ENCODE assay signal across 24 cellular contexts in genomic region chr13:95367309-95367843, GRCh38.
A peak's percentile ranks its signal among the peaks of the same experiment; 100 is the strongest.
DNase-seq lines count a peak whose midpoint lies in the region; ATAC-seq and TF ChIP-seq lines count a peak whose summit lies in the region.
"Had no signal": no experiment of that assay in that cellular context is flagged by ENCODE, and none has a peak within 500 bp of the region (broad histone marks: within the 10 kb centered on the region; RNA-seq: fewer than 3 reads in every experiment).

No MANE protein-coding gene starts in this region.

- ATAC-seq in HG03457 (IDR thresholded peaks at IDR 0.05; ENCODE audit: unreplicated experiment), result no peak
- ATAC-seq: CD8-positive, alpha-beta T cell; naive thymus-derived CD8-positive, alpha-beta T cell; WTC11 had no signal

- H3K27me3 ChIP-seq in BE2C (no peaks in the 10 kb centered on the region), HL-60 (ENCODE audit: insufficient read depth, poor library complexity, severe bottlenecking) (no peaks in the 10 kb centered on the region)
- H3K27me3 ChIP-seq: breast epithelium, testis, uterus had no signal

- H3K4me3 ChIP-seq in BE2C (ENCODE audit: low read depth, low read length) (no peak overlapping the region), HL-60 (replicated peaks; ENCODE audit: insufficient read depth, low read length) (no peak overlapping the region)
- H3K4me3 ChIP-seq: breast epithelium, testis, uterus had no signal

- H3K9me3 ChIP-seq in BE2C, result no peaks in the 10 kb centered on the region
- H3K9me3 ChIP-seq: breast epithelium, testis, uterus had no signal

- DNase-seq in BE2C (peak; percentile 12), HL-60 (ENCODE audit: low read depth in 1 of 2, low spot score in 1 of 2) (peak in 1 of 2 experiments; percentile 82), RPMI7951 (ENCODE audit: low read depth) (peak; percentile 6), fibroblast of gingiva (ENCODE audit: low read depth) (peak; percentile 31), H4 (ENCODE audit: low spot score) (no peak)
- DNase-seq in stimulated activated naive CD4-positive, alpha-beta T cell treated with Interleukin-2 at 50 U/mL for 16 hours (lab: John Stamatoyannopoulos, UW), result no peak
- DNase-seq: activated naive CD4-positive, alpha-beta T cell treated with anti-CD3 and anti-CD28 coated beads, Interleukin-2, amount 50 U/mL, for 16 hours; amygdala; CD8-positive, alpha-beta T cell; DMS79; GOT3; midbrain; naive thymus-derived CD8-positive, alpha-beta T cell; NCI-H2081 treated with DMSO at 0.1 percent for 48 hours; NCI-H510A; stimulated activated CD4-positive, alpha-beta T cell treated with anti-CD3 and anti-CD28 coated beads, Interleukin-4, amount 100 ng/mL, for 1 hour; stimulated activated naive CD4-positive, alpha-beta T cell; T-helper 9 cell; testis; uterus had no signal

- H3K4me1 ChIP-seq in BE2C, result no peaks in the 10 kb centered on the region
- H3K4me1 ChIP-seq: breast epithelium, testis, uterus had no signal

- H3K27ac ChIP-seq in HL-60 (replicated peaks), result peak overlapping the region; percentile 8; the same call in 1 of the 2 replicates
- H3K27ac ChIP-seq: breast epithelium, RWPE1, testis, uterus had no signal

- no peaks in the 10 kb centered on the region for H3K36me3 ChIP-seq in BE2C
- H3K36me3 ChIP-seq: breast epithelium, uterus had no signal

- TF ChIP-seq CTCF in BE2C (IDR thresholded peaks at IDR 0.05; ENCODE audit: low read depth, low read length), result no peak
- no peak for TF ChIP-seq CTCF in HL-60 (IDR thresholded peaks at IDR 0.05; ENCODE audit: insufficient read depth, low read length)

Comparison
In these comparisons a context has a peak if more than half of its experiments do, and no peak if none do; other contexts are left out.
1. DNase-seq: peak in BE2C (single experiment), RPMI7951 (single experiment) and fibroblast of gingiva (single experiment); none in H4 (single experiment) and stimulated activated naive CD4-positive, alpha-beta T cell treated with Interleukin-2 at 50 U/mL for 16 hours (single experiment).